Comparison of ENCODE assay signal across 8 cellular contexts in genomic region chr14:102319351-102320032, GRCh38. TPM values are rescaled to one million over a fixed set of nuclear protein-coding genes. Genes with fewer than 3 reads are reported as not detected.
A peak's percentile ranks its signal among the peaks of the same experiment; 100 is the strongest.
DNase-seq lines count a peak whose midpoint lies in the region; ATAC-seq and TF ChIP-seq lines count a peak whose summit lies in the region.

ZNF839 (plus strand) TSS chr14:102319746; CDS start chr14:102319766, 20 bp downstream.

- POLR2A ChIA-PET in BJ (lab: Charles Lee): interaction anchor here (0.6 to 0.8 kb wide), 2 partner anchors 241 to 475 kb away, joined by 3 read pairs; no protein-coding TSS in a partner anchor
- POLR2A ChIA-PET in activated CD4-positive, alpha-beta T cell treated with anti-CD3 and anti-CD28 coated beads, Interleukin-2, amount 10 ng/mL, durations not matched to agents 7 days and 5 days (lab: Charles Lee): interaction anchor here (1.1 kb wide), 1 partner anchor 10 kb away, joined by 3 read pairs; no protein-coding TSS in a partner anchor

- H3K27me3 ChIP-seq in BJ (ENCODE audit: control insufficient read depth, insufficient read depth, low read length) (no peaks in the 10 kb centered on the region), colonic mucosa (no peaks in the 10 kb centered on the region)

- ATAC-seq in GM19351 (IDR thresholded peaks at IDR 0.05; ENCODE audit: unreplicated experiment) (peak; percentile 63), HG03521 (IDR thresholded peaks at IDR 0.05; ENCODE audit: unreplicated experiment) (peak; percentile 45)

- peaks cover 67% of the 10 kb centered on the region for H3K4me1 Mint-ChIP-seq in activated CD4-positive, alpha-beta T cell treated with anti-CD3 and anti-CD28 coated beads, Interleukin-2, amount 10 ng/mL, durations not matched to agents 7 days and 5 days

- H3K9me3 ChIP-seq in colonic mucosa: no peaks in the 10 kb centered on the region

- peak; percentile 28 for DNase-seq in BJ (ENCODE audit: low read depth)
- peak; percentile 66 for DNase-seq in NCI-H748 treated with DMSO at 0.1 percent for 48 hours (lab: John Stamatoyannopoulos, UW)
- peak; percentile 94 for DNase-seq in activated CD4-positive, alpha-beta T cell treated with anti-CD3 and anti-CD28 coated beads, Interleukin-2, amount 10 ng/mL, durations not matched to agents 7 days and 5 days
- DNase-seq in colonic mucosa: peak; percentile 94
- peak; percentile 96 for DNase-seq in left kidney (ENCODE audit: low read depth, low spot score)
- peak; percentile 94 for DNase-seq in stimulated activated CD4-positive, alpha-beta T cell treated with anti-CD3 and anti-CD28 coated beads, Interleukin-1b, Interleukin-23, amount 100 ng/mL, for 48 hours

- no peaks in the 10 kb centered on the region for H3K9me3 Mint-ChIP-seq in activated CD4-positive, alpha-beta T cell treated with anti-CD3 and anti-CD28 coated beads, Interleukin-2, amount 10 ng/mL, durations not matched to agents 7 days and 5 days

- CTCF ChIA-PET in BJ (lab: Yijun Ruan, JAX): interaction anchor here (0.8 to 1.1 kb wide), 2 partner anchors 197 to 223 kb away, joined by 3 read pairs; no protein-coding TSS in a partner anchor
- CTCF ChIA-PET in activated CD4-positive, alpha-beta T cell treated with anti-CD3 and anti-CD28 coated beads, Interleukin-2, amount 10 ng/mL, durations not matched to agents 7 days and 5 days (lab: Charles Lee): interaction anchor here (0.7 to 2.5 kb wide), 4 partner anchors 14 to 23 kb away, joined by 3 to 8 read pairs (median 4); no protein-coding TSS in a partner anchor

- peak within 1 kb of the TSS; percentile 85 for H3K4me3 Mint-ChIP-seq in activated CD4-positive, alpha-beta T cell treated with anti-CD3 and anti-CD28 coated beads, Interleukin-2, amount 10 ng/mL, durations not matched to agents 7 days and 5 days

- no peaks in the 10 kb centered on the region for H3K27me3 Mint-ChIP-seq in activated CD4-positive, alpha-beta T cell treated with anti-CD3 and anti-CD28 coated beads, Interleukin-2, amount 10 ng/mL, durations not matched to agents 7 days and 5 days

- H3K4me1 ChIP-seq in colonic mucosa: peaks cover 7% of the 10 kb centered on the region

- peak within 1 kb of the TSS; percentile 97 for H3K27ac Mint-ChIP-seq in activated CD4-positive, alpha-beta T cell treated with anti-CD3 and anti-CD28 coated beads, Interleukin-2, amount 10 ng/mL, durations not matched to agents 7 days and 5 days

- H3K36me3 ChIP-seq in BJ (ENCODE audit: control insufficient read depth, insufficient read depth, low read length) (no peaks in the 10 kb centered on the region), colonic mucosa (no peaks in the 10 kb centered on the region)

- peak within 1 kb of the TSS; percentile 82 to 88 for H3K9ac ChIP-seq in colonic mucosa (ENCODE audit: low read depth in 2 of 2, low read length in 2 of 2)

- H3K27ac ChIP-seq in colonic mucosa: peak within 1 kb of the TSS; percentile 80

- TF ChIP-seq CTCF in BJ (IDR thresholded peaks at IDR 0.05; ENCODE audit: insufficient read depth, low read depth, low read length): no peak
- no peak for TF ChIP-seq CTCF in colonic mucosa (IDR thresholded peaks at IDR 0.05)

- intact Hi-C loops in colonic mucosa (cut with DNase I): loop anchor here (10.0 kb wide), 1 partner anchor 355 kb away; the partner anchor contains the start of gene DYNC1H1

- H3K4me3 ChIP-seq in BJ (ENCODE audit: low read depth, low read length) (peak within 1 kb of the TSS; percentile 65), colonic mucosa (peak within 1 kb of the TSS; percentile 83)

- H3K36me3 Mint-ChIP-seq in activated CD4-positive, alpha-beta T cell treated with anti-CD3 and anti-CD28 coated beads, Interleukin-2, amount 10 ng/mL, durations not matched to agents 7 days and 5 days (ENCODE audit: low read depth): peaks cover 2% of the 10 kb centered on the region

RNA-seq across cellular contexts. Expression of gene ZNF839, which starts in this region (rescaled TPM):
- 8.3 and 9.0 TPM in 2 replicates for polyA plus RNA-seq in BJ (2011; rRNA removed)
- polyA minus RNA-seq in BJ (2011; rRNA and poly(A)+ RNA removed): 5.7 and 8.3 TPM in 2 replicates
- total RNA-seq in activated CD4-positive, alpha-beta T cell treated with anti-CD3 and anti-CD28 coated beads, Interleukin-2, amount 10 ng/mL, durations not matched to agents 7 days and 5 days: 10 to 100 TPM; 14.8 to 18.8 TPM
- total RNA-seq in colonic mucosa: 10 to 100 TPM in 1 of 2 donors, 1 to 10 TPM in 1; 7.2 to 11.0 TPM

Comparison
In these comparisons a context has a peak if more than half of its experiments do, and no peak if none do; other contexts are left out.
1. Peak in every context shown above with its lines: DNase-seq, ATAC-seq, H3K4me3 ChIP-seq and H3K27ac ChIP-seq.
2. DNase-seq: peak in every context shown above with its lines; median percentile 96 in left kidney; 94 in activated CD4-positive, alpha-beta T cell treated with anti-CD3 and anti-CD28 coated beads, Interleukin-2, amount 10 ng/mL, durations not matched to agents 7 days and 5 days; 94 in colonic mucosa; 94 in stimulated activated CD4-positive, alpha-beta T cell treated with anti-CD3 and anti-CD28 coated beads, Interleukin-1b, Interleukin-23, amount 100 ng/mL, for 48 hours; 66 in NCI-H748 treated with DMSO at 0.1 percent for 48 hours; 28 in BJ.